ENCODE assay signal across 8 cellular contexts in the genomic region with DNA sequence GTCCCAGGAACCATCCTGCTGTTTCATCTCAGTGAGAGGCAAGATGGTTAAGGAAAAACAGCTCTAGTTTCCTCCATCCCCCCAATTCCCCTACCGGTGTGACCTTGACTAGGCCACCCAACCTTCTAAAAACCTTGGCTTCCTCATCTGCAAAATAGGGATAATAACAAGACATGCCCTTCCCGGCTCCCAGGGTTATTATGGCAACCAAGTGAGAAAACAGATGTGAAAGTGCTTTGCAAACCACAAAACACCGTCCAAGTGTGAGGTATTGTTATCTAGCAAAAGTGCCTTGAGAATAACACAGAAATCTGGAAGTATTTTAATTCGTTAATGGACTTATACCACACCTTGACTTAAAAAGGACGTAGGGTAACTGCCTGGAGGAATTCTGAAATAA.
DNase-seq lines count a peak whose midpoint lies in the region; ATAC-seq, FAIRE-seq and TF ChIP-seq lines count a peak whose summit lies in the region.

No MANE protein-coding gene starts in this region.

- no peak overlapping the region for H3K4me3 ChIP-seq in kidney (ENCODE audit: low read length in 2 of 2)
- H3K4me3 ChIP-seq in thymus (ENCODE audit: low read length) = no peak overlapping the region
- no peak overlapping the region for H3K4me3 ChIP-seq in endodermal cell (ENCODE audit: low read length)

- no peaks in the 10 kb centered on the region for H3K27me3 Mint-ChIP-seq in activated naive CD4-positive, alpha-beta T cell treated with anti-CD3 and anti-CD28 coated beads for 36 hours (ENCODE audit: low read depth)
- H3K27me3 Mint-ChIP-seq in activated CD8-positive, alpha-beta T cell treated with anti-CD3 and anti-CD28 coated beads, Interleukin-2, amount 10 ng/mL, durations not matched to agents 7 days and 5 days (ENCODE audit: low read depth) = no peaks in the 10 kb centered on the region
- H3K27me3 Mint-ChIP-seq in endodermal cell (ENCODE audit: insufficient read depth) = peaks cover 2% of the 10 kb centered on the region

- DNase-seq in activated naive CD4-positive, alpha-beta T cell treated with anti-CD3 and anti-CD28 coated beads for 36 hours = no peak
- DNase-seq in activated naive CD4-positive, alpha-beta T cell treated with anti-CD3 and anti-CD28 coated beads, Interleukin-2, amount 50 U/mL, for 16 hours = no peak
- DNase-seq in activated CD8-positive, alpha-beta T cell treated with anti-CD3 and anti-CD28 coated beads, Interleukin-2, amount 10 ng/mL, durations not matched to agents 7 days and 5 days = no peak
- DNase-seq in kidney (no peak), endodermal cell (no peak), inferior parietal cortex (ENCODE audit: extremely low spot score) (no peak)

- FAIRE-seq in kidney (lab: Jason Lieb, UNC) = no peak

- WGBS in thymus = 47% methylated on average over 5 of the region's 5 CpGs
- 88 to 92% methylated on average over 4 to 5 of the region's 5 CpGs for WGBS in endodermal cell (ENCODE audit: insufficient coverage in 1 of 2, insufficient read length in 1 of 2), 2 experiments

- H3K4me1 ChIP-seq in kidney (ENCODE audit: control insufficient read depth in 1 of 2, insufficient read depth in 1 of 2, low read depth in 1 of 2, low read length in 2 of 2) (peaks cover 24 to 25% of the 10 kb centered on the region in 2 donors), thymus (ENCODE audit: control insufficient read depth, insufficient read depth, low read length) (peaks cover 76% of the 10 kb centered on the region), endodermal cell (ENCODE audit: control insufficient read depth, insufficient read depth, low read length) (peaks cover 24% of the 10 kb centered on the region)

- H3K27ac ChIP-seq in kidney (ENCODE audit: low read depth in 2 of 2, low read length in 2 of 2) (peak overlapping the region; percentile 9 to 45), thymus (ENCODE audit: low read depth) (peak overlapping the region; percentile 95), endodermal cell (ENCODE audit: low read depth, low read length) (no peak overlapping the region)

- peak overlapping the region in 1 of 2 donors; percentile 7 for H3K9ac ChIP-seq in kidney (ENCODE audit: low read length in 2 of 2)
- H3K9ac ChIP-seq in endodermal cell (ENCODE audit: extremely low read depth, low read length, poor library complexity, severe bottlenecking) = no peak overlapping the region

- H3K4me1 Mint-ChIP-seq in activated naive CD4-positive, alpha-beta T cell treated with anti-CD3 and anti-CD28 coated beads for 36 hours (ENCODE audit: low read depth) = peaks cover 93% of the 10 kb centered on the region
- peaks cover 97% of the 10 kb centered on the region for H3K4me1 Mint-ChIP-seq in activated CD8-positive, alpha-beta T cell treated with anti-CD3 and anti-CD28 coated beads, Interleukin-2, amount 10 ng/mL, durations not matched to agents 7 days and 5 days (ENCODE audit: low read depth)
- H3K4me1 Mint-ChIP-seq in endodermal cell = peaks cover 41% of the 10 kb centered on the region

- H3K36me3 Mint-ChIP-seq in activated naive CD4-positive, alpha-beta T cell treated with anti-CD3 and anti-CD28 coated beads for 36 hours (ENCODE audit: low read depth) = peaks cover 14% of the 10 kb centered on the region
- peaks cover 38% of the 10 kb centered on the region for H3K36me3 Mint-ChIP-seq in activated CD8-positive, alpha-beta T cell treated with anti-CD3 and anti-CD28 coated beads, Interleukin-2, amount 10 ng/mL, durations not matched to agents 7 days and 5 days (ENCODE audit: low read depth)
- H3K36me3 Mint-ChIP-seq in endodermal cell (ENCODE audit: low read depth) = peaks cover 14% of the 10 kb centered on the region

- intact Hi-C loops in activated naive CD4-positive, alpha-beta T cell treated with anti-CD3 and anti-CD28 coated beads for 36 hours (cut with micrococcal nuclease) = no loop called here
- intact Hi-C loops in kidney (cut with DNase I) = no loop called here

- H3K27ac Mint-ChIP-seq in activated naive CD4-positive, alpha-beta T cell treated with anti-CD3 and anti-CD28 coated beads for 36 hours = peak overlapping the region; percentile 92
- peak overlapping the region; percentile 95 for H3K27ac Mint-ChIP-seq in activated CD8-positive, alpha-beta T cell treated with anti-CD3 and anti-CD28 coated beads, Interleukin-2, amount 10 ng/mL, durations not matched to agents 7 days and 5 days
- H3K27ac Mint-ChIP-seq in endodermal cell = no peak overlapping the region

- TF ChIP-seq CTCF in kidney (IDR thresholded peaks at IDR 0.05; ENCODE audit: borderline replicate concordance, extremely low read depth, insufficient read depth) (no peak), endodermal cell (conservative IDR thresholded peaks at IDR 0.05) (no peak)

- H3K36me3 ChIP-seq in kidney (ENCODE audit: control insufficient read depth in 1 of 2, insufficient read depth in 2 of 2, low read length in 2 of 2) = no peaks in the 10 kb centered on the region
- H3K36me3 ChIP-seq in thymus (ENCODE audit: control insufficient read depth, insufficient read depth) = peaks cover 3% of the 10 kb centered on the region
- H3K36me3 ChIP-seq in endodermal cell (ENCODE audit: control insufficient read depth, insufficient read depth, low read length) = peaks cover 6% of the 10 kb centered on the region

- H3K4me3 Mint-ChIP-seq in activated naive CD4-positive, alpha-beta T cell treated with anti-CD3 and anti-CD28 coated beads for 36 hours = peak overlapping the region; percentile 65
- peak overlapping the region; percentile 65 for H3K4me3 Mint-ChIP-seq in activated CD8-positive, alpha-beta T cell treated with anti-CD3 and anti-CD28 coated beads, Interleukin-2, amount 10 ng/mL, durations not matched to agents 7 days and 5 days
- H3K4me3 Mint-ChIP-seq in endodermal cell = no peak overlapping the region

- H3K9me3 ChIP-seq in kidney (ENCODE audit: control insufficient read depth in 1 of 2, low read length in 2 of 2) (no peaks in the 10 kb centered on the region), thymus (ENCODE audit: control insufficient read depth) (no peaks in the 10 kb centered on the region), endodermal cell (ENCODE audit: control insufficient read depth, low read length) (no peaks in the 10 kb centered on the region)

- H3K27me3 ChIP-seq in thymus (ENCODE audit: control insufficient read depth, insufficient read depth) = no peaks in the 10 kb centered on the region
- H3K27me3 ChIP-seq in endodermal cell (ENCODE audit: control insufficient read depth, insufficient read depth, low read length, poor library complexity, severe bottlenecking) = no peaks in the 10 kb centered on the region

- POLR2A ChIA-PET in activated CD8-positive, alpha-beta T cell treated with anti-CD3 and anti-CD28 coated beads, Interleukin-2, amount 10 ng/mL, durations not matched to agents 7 days and 5 days (lab: Charles Lee) = interaction anchor here (1.2 to 5.5 kb wide), 6 partner anchors 10 to 62 kb away, joined by 3 to 40 read pairs (median 7); a partner anchor contains a TSS

- no peaks in the 10 kb centered on the region for H3K9me3 Mint-ChIP-seq in activated naive CD4-positive, alpha-beta T cell treated with anti-CD3 and anti-CD28 coated beads for 36 hours
- H3K9me3 Mint-ChIP-seq in activated CD8-positive, alpha-beta T cell treated with anti-CD3 and anti-CD28 coated beads, Interleukin-2, amount 10 ng/mL, durations not matched to agents 7 days and 5 days (ENCODE audit: insufficient read depth) = no peaks in the 10 kb centered on the region
- no peaks in the 10 kb centered on the region for H3K9me3 Mint-ChIP-seq in endodermal cell

- CTCF ChIA-PET in activated naive CD4-positive, alpha-beta T cell treated with anti-CD3 and anti-CD28 coated beads for 36 hours (lab: Charles Lee) = interaction anchor here (0.9 to 2.5 kb wide), 6 partner anchors 8 to 57 kb away, joined by 4 to 20 read pairs (median 4); no protein-coding TSS in a partner anchor
- CTCF ChIA-PET in activated CD8-positive, alpha-beta T cell treated with anti-CD3 and anti-CD28 coated beads, Interleukin-2, amount 10 ng/mL, durations not matched to agents 7 days and 5 days (lab: Charles Lee) = interaction anchor here (0.8 to 3.7 kb wide), 9 partner anchors 11 to 152 kb away, joined by 3 to 24 read pairs (median 5); no protein-coding TSS in a partner anchor

- ATAC-seq in activated CD8-positive, alpha-beta T cell treated with anti-CD3 and anti-CD28 coated beads, Interleukin-2, amount 10 ng/mL, durations not matched to agents 7 days and 5 days = no peak
- ATAC-seq in GM21619 (IDR thresholded peaks at IDR 0.05; ENCODE audit: unreplicated experiment) = no peak
